ENCODE assay signal across 22 cellular contexts in genomic region chr9:114006931-114007691, GRCh38.
A peak's percentile ranks its signal among the peaks of the same experiment; 100 is the strongest.
DNase-seq lines count a peak whose midpoint lies in the region; ATAC-seq and TF ChIP-seq lines count a peak whose summit lies in the region.
"Had no signal": no experiment of that assay in that cellular context is flagged by ENCODE, and none has a peak within 500 bp of the region (broad histone marks: within the 10 kb centered on the region; RNA-seq: fewer than 3 reads in every experiment).

No MANE protein-coding gene starts in this region.

- H3K27me3 Mint-ChIP-seq in activated T-cell treated with anti-CD3 and anti-CD28 coated beads, Interleukin-2, amount 50 U/mL, for 24 hours: no peaks in the 10 kb centered on the region
- H3K27me3 Mint-ChIP-seq in activated CD8-positive, alpha-beta memory T cell treated with anti-CD3 and anti-CD28 coated beads, Interleukin-2, amount 10 ng/mL, durations not matched to agents 7 days and 5 days: no peaks in the 10 kb centered on the region

- no peaks in the 10 kb centered on the region for H3K9me3 Mint-ChIP-seq in activated T-cell treated with anti-CD3 and anti-CD28 coated beads, Interleukin-2, amount 50 U/mL, for 24 hours
- H3K9me3 Mint-ChIP-seq in activated CD8-positive, alpha-beta memory T cell treated with anti-CD3 and anti-CD28 coated beads, Interleukin-2, amount 10 ng/mL, durations not matched to agents 7 days and 5 days (ENCODE audit: low read depth): no peaks in the 10 kb centered on the region
- H3K9me3 Mint-ChIP-seq: T-helper 2 cell treated with Interferon-gamma antibody and Interleukin-4, amounts not matched to agents 5 μg/mL and 100 μg/mL, for 36 hours had no signal

- no peak for TF ChIP-seq EP300 in suprapubic skin (IDR thresholded peaks at IDR 0.05)

- no peak for ATAC-seq in activated CD8-positive, alpha-beta memory T cell treated with anti-CD3 and anti-CD28 coated beads, Interleukin-2, amount 10 ng/mL, durations not matched to agents 7 days and 5 days

- no peaks in the 10 kb centered on the region for H3K4me1 ChIP-seq in suprapubic skin

- no peaks in the 10 kb centered on the region for H3K4me1 Mint-ChIP-seq in activated T-cell treated with anti-CD3 and anti-CD28 coated beads, Interleukin-2, amount 50 U/mL, for 24 hours (ENCODE audit: low read depth)
- H3K4me1 Mint-ChIP-seq in activated CD8-positive, alpha-beta memory T cell treated with anti-CD3 and anti-CD28 coated beads, Interleukin-2, amount 10 ng/mL, durations not matched to agents 7 days and 5 days: no peaks in the 10 kb centered on the region

- intact Hi-C loops in lower leg skin (cut with DNase I; ENCODE audit: low total_unique reads): no loop called here

- H3K4me3 Mint-ChIP-seq in activated T-cell treated with anti-CD3 and anti-CD28 coated beads, Interleukin-2, amount 50 U/mL, for 24 hours: no peak overlapping the region
- no peak overlapping the region for H3K4me3 Mint-ChIP-seq in activated CD8-positive, alpha-beta memory T cell treated with anti-CD3 and anti-CD28 coated beads, Interleukin-2, amount 10 ng/mL, durations not matched to agents 7 days and 5 days
- H3K4me3 Mint-ChIP-seq: nephron; T-helper 2 cell treated with Interferon-gamma antibody and Interleukin-4, amounts not matched to agents 5 μg/mL and 100 μg/mL, for 36 hours had no signal

- WGBS in lower leg skin, 2 donors: 88 to 95% methylated on average over 10 of the region's 10 CpGs
- WGBS in suprapubic skin: 84% methylated on average over 10 of the region's 10 CpGs

- no peak overlapping the region for H3K27ac Mint-ChIP-seq in activated T-cell treated with anti-CD3 and anti-CD28 coated beads, Interleukin-2, amount 50 U/mL, for 24 hours
- no peak overlapping the region for H3K27ac Mint-ChIP-seq in activated CD8-positive, alpha-beta memory T cell treated with anti-CD3 and anti-CD28 coated beads, Interleukin-2, amount 10 ng/mL, durations not matched to agents 7 days and 5 days
- H3K27ac Mint-ChIP-seq: nephron; T-helper 2 cell treated with Interferon-gamma antibody and Interleukin-4, amounts not matched to agents 5 μg/mL and 100 μg/mL, for 36 hours had no signal

- DNase-seq in activated T-cell treated with anti-CD3 and anti-CD28 coated beads, Interleukin-2, amount 50 U/mL, for 24 hours: peak; percentile 3
- DNase-seq in activated T-cell treated with anti-CD3 and anti-CD28 coated beads, Interleukin-2, amount 50 U/mL, for 1 hour: no peak
- peak; percentile 23 for DNase-seq in activated CD8-positive, alpha-beta memory T cell treated with anti-CD3 and anti-CD28 coated beads, Interleukin-2, amount 10 ng/mL, durations not matched to agents 7 days and 5 days
- DNase-seq in lower leg skin (ENCODE audit: low spot score in 2 of 2) (peak; percentile 7 to 78), suprapubic skin (ENCODE audit: low spot score in 2 of 2) (peak; percentile 49 to 74), midbrain (lab: John Stamatoyannopoulos, UW) (no peak), DMS53 (lab: John Stamatoyannopoulos, UW) (no peak), NCI-H524 (lab: John Stamatoyannopoulos, UW) (no peak)
- DNase-seq: activated naive CD4-positive, alpha-beta T cell treated with Interleukin-2 at 50 U/mL for 16 hours; cerebellar nuclear complex; effector memory CD4-positive, alpha-beta T cell; GF-D8; Karpas-422; mesendoderm; NCI-H1048; NCI-H1930; NCI-H510A; SK-N-SH; substantia nigra had no signal

- H3K36me3 ChIP-seq in suprapubic skin: peaks cover 18% of the 10 kb centered on the region

- CTCF ChIA-PET in activated CD8-positive, alpha-beta memory T cell treated with anti-CD3 and anti-CD28 coated beads, Interleukin-2, amount 10 ng/mL, durations not matched to agents 7 days and 5 days (lab: Charles Lee): no interaction called here

- H3K27ac ChIP-seq in suprapubic skin: no peak overlapping the region
- H3K27ac ChIP-seq: C4-2B had no signal

- TF ChIP-seq CTCF in lower leg skin (IDR thresholded peaks at IDR 0.05) (no peak), suprapubic skin (IDR thresholded peaks at IDR 0.05) (no peak)

- TF ChIP-seq POLR2A in lower leg skin (IDR thresholded peaks at IDR 0.05): no peak
- no peak for TF ChIP-seq POLR2A in suprapubic skin (IDR thresholded peaks at IDR 0.05)

- H3K27me3 ChIP-seq in suprapubic skin: no peaks in the 10 kb centered on the region

- no peaks in the 10 kb centered on the region for H3K9me3 ChIP-seq in suprapubic skin
- H3K9me3 ChIP-seq: SK-N-SH had no signal

- H3K4me3 ChIP-seq in lower leg skin (ENCODE audit: low read depth, poor library complexity, severe bottlenecking) (no peak overlapping the region), suprapubic skin (no peak overlapping the region)

- no peaks in the 10 kb centered on the region for H3K36me3 Mint-ChIP-seq in activated T-cell treated with anti-CD3 and anti-CD28 coated beads, Interleukin-2, amount 50 U/mL, for 24 hours (ENCODE audit: low read depth)
- H3K36me3 Mint-ChIP-seq in activated CD8-positive, alpha-beta memory T cell treated with anti-CD3 and anti-CD28 coated beads, Interleukin-2, amount 10 ng/mL, durations not matched to agents 7 days and 5 days: no peaks in the 10 kb centered on the region

Comparison
In these comparisons a context has a peak if more than half of its experiments do, and no peak if none do; other contexts are left out.
1. DNase-seq: peak in activated T-cell treated with anti-CD3 and anti-CD28 coated beads, Interleukin-2, amount 50 U/mL, for 24 hours (single experiment), activated CD8-positive, alpha-beta memory T cell treated with anti-CD3 and anti-CD28 coated beads, Interleukin-2, amount 10 ng/mL, durations not matched to agents 7 days and 5 days (single experiment), lower leg skin (2 of 2) and suprapubic skin (2 of 2); none in activated T-cell treated with anti-CD3 and anti-CD28 coated beads, Interleukin-2, amount 50 U/mL, for 1 hour (single experiment), midbrain (single experiment), DMS53 (single experiment) and NCI-H524 (0 of 2).